ENCODE assay signal across 8 cellular contexts in the genomic region with DNA sequence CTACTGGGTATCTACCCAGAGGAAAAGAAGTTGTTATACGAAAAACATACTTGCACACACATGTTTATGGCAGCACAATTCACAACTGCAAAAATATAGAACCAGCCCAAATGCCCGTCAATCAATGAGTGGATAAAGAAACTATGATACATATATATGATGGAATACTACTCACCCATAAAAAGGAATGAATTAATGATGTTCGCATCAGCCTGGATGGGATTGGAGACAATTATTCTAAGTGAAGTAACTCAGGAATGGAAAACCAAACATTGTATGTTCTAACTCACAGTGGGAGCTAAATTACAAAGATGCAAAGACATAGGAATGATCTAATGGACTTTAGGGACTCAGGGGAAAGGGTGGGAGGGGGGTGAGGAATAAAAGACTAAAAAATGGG. TPM values are rescaled to one million over a fixed set of nuclear protein-coding genes. Genes with fewer than 3 reads are reported as not detected.
DNase-seq lines count a peak whose midpoint lies in the region; ATAC-seq and TF ChIP-seq lines count a peak whose summit lies in the region.
"Not testable (repeated sequence)": the region's sequence is repeated elsewhere in the genome, so short reads cannot be mapped to it uniquely, and the experiment has no call there.
"Had no signal": no experiment of that assay in that cellular context is flagged by ENCODE, and none has a peak within 500 bp of the region (broad histone marks: within the 10 kb centered on the region; RNA-seq: fewer than 3 reads in every experiment).

No MANE protein-coding gene starts in this region.

- H3K4me3 Mint-ChIP-seq in CD14-positive monocyte; CD8-positive, alpha-beta T cell; T-helper 17 cell; activated naive CD8-positive, alpha-beta T cell; immature natural killer cell: not testable (repeated sequence)
- H3K4me3 Mint-ChIP-seq in naive thymus-derived CD4-positive, alpha-beta T cell = peak overlapping the region in 3 of 10 donors; percentile 26 to 39 (median 32)

- POLR2A ChIA-PET in CD8-positive, alpha-beta T cell (lab: Charles Lee); naive thymus-derived CD4-positive, alpha-beta T cell (lab: Charles Lee): not testable (repeated sequence)

- H3K4me1 ChIP-seq in CD8-positive, alpha-beta T cell (ENCODE audit: insufficient read depth, low read length) = peaks cover 12% of the 10 kb centered on the region
- H3K4me1 ChIP-seq in naive thymus-derived CD4-positive, alpha-beta T cell (ENCODE audit: control insufficient read depth in 2 of 2, insufficient read depth in 2 of 2, low read length in 2 of 2) = not testable (repeated sequence)

- not testable (repeated sequence) for H3K36me3 ChIP-seq in CD8-positive, alpha-beta T cell (ENCODE audit: insufficient read depth, low read length); naive thymus-derived CD4-positive, alpha-beta T cell (ENCODE audit: control insufficient read depth in 2 of 3, insufficient read depth in 3 of 3, low read length in 3 of 3)

- TF ChIP-seq CTCF in CD14-positive monocyte (IDR thresholded peaks at IDR 0.05); CD8-positive, alpha-beta T cell (IDR thresholded peaks at IDR 0.05): not testable (repeated sequence)

- H3K9me3 ChIP-seq in CD8-positive, alpha-beta T cell (ENCODE audit: low read length); T-helper 17 cell (ENCODE audit: control insufficient read depth, low read length, poor library complexity, severe bottlenecking); naive thymus-derived CD4-positive, alpha-beta T cell (ENCODE audit: control insufficient read depth in 2 of 3, low read length in 3 of 3): not testable (repeated sequence)

- not testable (repeated sequence) for H3K9me3 Mint-ChIP-seq in CD14-positive monocyte; CD8-positive, alpha-beta T cell; activated naive CD8-positive, alpha-beta T cell (ENCODE audit: low read depth); immature natural killer cell; naive thymus-derived CD4-positive, alpha-beta T cell

- not testable (repeated sequence) for H3K27me3 Mint-ChIP-seq in CD14-positive monocyte (ENCODE audit: low read depth in 3 of 3); CD8-positive, alpha-beta T cell (ENCODE audit: low read depth); T-helper 17 cell; activated naive CD8-positive, alpha-beta T cell; immature natural killer cell (ENCODE audit: low read depth in 3 of 3); naive thymus-derived CD4-positive, alpha-beta T cell

- H3K27ac Mint-ChIP-seq in CD14-positive monocyte (peak overlapping the region; percentile 96 to 99 (median 98)), T-helper 17 cell (peak overlapping the region; percentile 61), immature natural killer cell (peak overlapping the region in 4 of 6 donors; percentile 3 to 77 (median 60))
- peak overlapping the region; percentile 13 for H3K27ac Mint-ChIP-seq in CD8-positive, alpha-beta T cell
- H3K27ac Mint-ChIP-seq in activated naive CD8-positive, alpha-beta T cell = peak overlapping the region; percentile 73
- H3K27ac Mint-ChIP-seq in naive thymus-derived CD4-positive, alpha-beta T cell = peak overlapping the region in 6 of 9 donors; percentile 59 to 96 (median 86)

- intact Hi-C loops in CD14-positive monocyte (cut with micrococcal nuclease) = loop anchor here (2.0 to 5.0 kb wide), 2 partner anchors 49 to 51 kb away; partner anchors contain the start of genes ABHD13 (in 2 of the 2) and LIG4 (in 1 of the 2)
- intact Hi-C loops in CD8-positive, alpha-beta T cell (cut with DNase I, micrococcal nuclease) = loop anchor here in 1 of 2 experiments (2.0 kb wide), 1 partner anchor 49 kb away; the partner anchor contains the start of gene ABHD13
- intact Hi-C loops in naive thymus-derived CD4-positive, alpha-beta T cell (cut with micrococcal nuclease) = loop anchor here in 1 of 2 donors (2.0 to 5.0 kb wide), 2 partner anchors 49 to 1519 kb away; partner anchors contain the start of genes ABHD13 and IRS2

- CTCF ChIA-PET in CD8-positive, alpha-beta T cell (lab: Charles Lee); naive thymus-derived CD4-positive, alpha-beta T cell (lab: Charles Lee): not testable (repeated sequence)

- not testable (repeated sequence) for H3K27ac ChIP-seq in CD8-positive, alpha-beta T cell (ENCODE audit: low read depth, low read length); naive thymus-derived CD4-positive, alpha-beta T cell (ENCODE audit: low read depth, low read length)

- ATAC-seq in CD8-positive, alpha-beta T cell; T-helper 17 cell; naive thymus-derived CD4-positive, alpha-beta T cell: not testable (repeated sequence)

- H3K4me1 Mint-ChIP-seq in CD14-positive monocyte (peaks cover 56% of the 10 kb centered on the region), T-helper 17 cell (peaks cover 31% of the 10 kb centered on the region), immature natural killer cell (peaks cover 38 to 56% of the 10 kb centered on the region in 2 donors)
- peaks cover 36% of the 10 kb centered on the region for H3K4me1 Mint-ChIP-seq in CD8-positive, alpha-beta T cell (ENCODE audit: low read depth)
- peaks cover 48% of the 10 kb centered on the region for H3K4me1 Mint-ChIP-seq in activated naive CD8-positive, alpha-beta T cell (ENCODE audit: low read depth)
- peaks cover 24 to 68% (median 52%) of the 10 kb centered on the region in 7 donors for H3K4me1 Mint-ChIP-seq in naive thymus-derived CD4-positive, alpha-beta T cell

- not testable (repeated sequence) for DNase-seq in CD14-positive monocyte (ENCODE audit: low spot score); CD8-positive, alpha-beta T cell; T-helper 17 cell; immature natural killer cell; naive thymus-derived CD4-positive, alpha-beta T cell

- H3K27me3 ChIP-seq in CD8-positive, alpha-beta T cell (ENCODE audit: insufficient read depth, low read length); naive thymus-derived CD4-positive, alpha-beta T cell (ENCODE audit: control insufficient read depth in 2 of 2, insufficient read depth in 2 of 2, low read length in 2 of 2): not testable (repeated sequence)

- H3K36me3 Mint-ChIP-seq in CD14-positive monocyte; CD8-positive, alpha-beta T cell; T-helper 17 cell (ENCODE audit: low read depth); activated naive CD8-positive, alpha-beta T cell: not testable (repeated sequence)
- H3K36me3 Mint-ChIP-seq in immature natural killer cell = peaks cover 0 to 11% (median 1%) of the 10 kb centered on the region in 3 donors
- H3K36me3 Mint-ChIP-seq in naive thymus-derived CD4-positive, alpha-beta T cell = peaks cover 0 to 17% (median 2%) of the 10 kb centered on the region in 5 donors

- H3K4me3 ChIP-seq in CD8-positive, alpha-beta T cell (ENCODE audit: low read depth, low read length); naive thymus-derived CD4-positive, alpha-beta T cell (ENCODE audit: low read length): not testable (repeated sequence)

RNA-seq across cellular contexts. Expression of gene TNFSF13B, which starts 1.7 kb away (rescaled TPM):
- polyA plus RNA-seq in CD14-positive monocyte = 100 to 1,000 TPM; 558 to 587 TPM
- 1 to 10 TPM in 1 of 2 experiments, under 1 TPM in 1; 0.98 to 1.3 TPM for total RNA-seq in CD8-positive, alpha-beta T cell
- total RNA-seq in T-helper 17 cell = 10 to 100 TPM in 1 of 2 donors, 1 to 10 TPM in 1; 9.7 to 10.3 TPM
- polyA plus RNA-seq in immature natural killer cell = 10 to 100 TPM in 2 of 3 donors, 1 to 10 TPM in 1; 6.4 to 17.2 (median 10.2) TPM
- total RNA-seq in naive thymus-derived CD4-positive, alpha-beta T cell = 10 to 100 TPM in 3 of 5 experiments, 1 to 10 TPM in 2; 3.0 to 26.8 (median 12.8) TPM
- polyA plus RNA-seq in naive thymus-derived CD4-positive, alpha-beta T cell = 1 to 10 TPM; 7.8 to 9.0 TPM
- total RNA-seq: G401, H1 had no signal
- polyA plus RNA-seq: H1 had no signal

RNA-seq across cellular contexts. Expression of gene ABHD13, which starts 49.7 kb away (rescaled TPM):
- 10 to 100 TPM; 18.6 to 20.7 TPM for polyA plus RNA-seq in CD14-positive monocyte
- total RNA-seq in CD8-positive, alpha-beta T cell = 10 to 100 TPM; 15.6 to 15.7 TPM
- 10 to 100 TPM; 13.2 to 16.4 TPM for total RNA-seq in T-helper 17 cell
- polyA plus RNA-seq in immature natural killer cell = 10 to 100 TPM in 2 of 3 donors, 1 to 10 TPM in 1; 8.8 to 11.1 (median 10.1) TPM
- total RNA-seq in naive thymus-derived CD4-positive, alpha-beta T cell = 10 to 100 TPM; 10.3 to 19.8 (median 12.7) TPM
- 1 to 10 TPM; 7.9 to 8.2 TPM for polyA plus RNA-seq in naive thymus-derived CD4-positive, alpha-beta T cell

RNA-seq across cellular contexts. Expression of gene LIG4, which starts 52.5 kb away (rescaled TPM):
- polyA plus RNA-seq in CD14-positive monocyte (1 to 10 TPM; 5.2 to 6.2 TPM), immature natural killer cell (1 to 10 TPM; 2.0 to 3.8 (median 2.9) TPM)
- 1 to 10 TPM; 2.3 to 2.9 TPM for total RNA-seq in CD8-positive, alpha-beta T cell
- 1 to 10 TPM; 3.8 to 4.7 TPM for total RNA-seq in T-helper 17 cell
- 10 to 100 TPM in 2 of 5 experiments, 1 to 10 TPM in 3; 2.7 to 10.4 (median 9.1) TPM for total RNA-seq in naive thymus-derived CD4-positive, alpha-beta T cell
- polyA plus RNA-seq in naive thymus-derived CD4-positive, alpha-beta T cell = 10 to 100 TPM in 1 of 2 donors, 1 to 10 TPM in 1; 6.1 to 10.1 TPM

Comparison
In these comparisons a context has a peak if more than half of its experiments do, and no peak if none do; other contexts are left out.
1. H3K27ac Mint-ChIP-seq: peak in every context shown above with its lines; median percentile 98 in CD14-positive monocyte; 86 in naive thymus-derived CD4-positive, alpha-beta T cell; 73 in activated naive CD8-positive, alpha-beta T cell; 61 in T-helper 17 cell; 60 in immature natural killer cell; 13 in CD8-positive, alpha-beta T cell.